In the genomic region with DNA sequence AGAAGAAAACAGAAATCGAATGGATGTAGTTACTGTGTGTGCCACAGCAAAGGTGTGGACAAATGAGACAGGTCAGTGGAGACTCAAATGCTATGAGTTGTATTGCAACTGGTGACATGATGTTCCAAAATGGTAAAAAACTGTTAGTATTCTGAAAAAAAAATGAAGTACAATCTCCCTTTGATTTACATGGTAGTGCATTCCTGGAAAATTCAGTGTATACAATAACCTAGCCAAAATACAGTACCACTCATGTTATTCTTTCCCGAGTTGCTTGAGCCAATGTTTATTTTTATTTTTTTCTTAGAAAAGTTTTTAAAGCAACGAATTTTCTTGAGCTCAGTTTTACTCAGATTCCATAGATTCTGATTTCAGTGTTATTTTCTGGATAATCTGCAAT, we compare ENCODE assay signal across 1 cellular context.
TF ChIP-seq lines count a peak whose summit lies in the region.

No MANE protein-coding gene starts in this region.

TF ChIP-seq in IMR-90, 13 proteins besides CTCF, POLR2A, EP300 and RAD21:
- TF ChIP-seq RCOR1 (IDR thresholded peaks at IDR 0.05; ENCODE audit: insufficient replicate concordance, low read length) (no peak), MAZ (IDR thresholded peaks at IDR 0.05; ENCODE audit: borderline replicate concordance, low read depth, low read length) (no peak), CEBPB (IDR thresholded peaks at IDR 0.05; ENCODE audit: low read depth, low read length) (no peak)
- TF ChIP-seq, protein P1, sequence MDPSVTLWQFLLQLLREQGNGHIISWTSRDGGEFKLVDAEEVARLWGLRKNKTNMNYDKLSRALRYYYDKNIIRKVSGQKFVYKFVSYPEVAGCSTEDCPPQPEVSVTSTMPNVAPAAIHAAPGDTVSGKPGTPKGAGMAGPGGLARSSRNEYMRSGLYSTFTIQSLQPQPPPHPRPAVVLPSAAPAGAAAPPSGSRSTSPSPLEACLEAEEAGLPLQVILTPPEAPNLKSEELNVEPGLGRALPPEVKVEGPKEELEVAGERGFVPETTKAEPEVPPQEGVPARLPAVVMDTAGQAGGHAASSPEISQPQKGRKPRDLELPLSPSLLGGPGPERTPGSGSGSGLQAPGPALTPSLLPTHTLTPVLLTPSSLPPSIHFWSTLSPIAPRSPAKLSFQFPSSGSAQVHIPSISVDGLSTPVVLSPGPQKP (IDR thresholded peaks at IDR 0.05; ENCODE audit: borderline replicate concordance, low read depth, low read length) = no peak
